ENCODE assay signal across 13 cellular contexts in genomic region chr2:67625671-67626070, GRCh38.
A peak's percentile ranks its signal among the peaks of the same experiment; 100 is the strongest.
DNase-seq lines count a peak whose midpoint lies in the region; ATAC-seq and TF ChIP-seq lines count a peak whose summit lies in the region.
"Had no signal": no experiment of that assay in that cellular context is flagged by ENCODE, and none has a peak within 500 bp of the region (broad histone marks: within the 10 kb centered on the region; RNA-seq: fewer than 3 reads in every experiment).

No MANE protein-coding gene starts in this region.

- 50% methylated on average over 2 of the region's 2 CpGs for WGBS in suprapubic skin
- WGBS in right cardiac atrium = 41% methylated on average over 2 of the region's 2 CpGs

- ATAC-seq in right cardiac atrium = no peak
- ATAC-seq: activated T-cell treated with anti-CD3 and anti-CD28 coated beads, Interleukin-2, amount 50 U/mL, for 72 hours; pancreas had no signal

- no peak for TF ChIP-seq POLR2A in suprapubic skin (IDR thresholded peaks at IDR 0.05)

- H3K36me3 ChIP-seq in suprapubic skin = no peaks in the 10 kb centered on the region
- H3K36me3 ChIP-seq: MG63, pancreas had no signal

- TF ChIP-seq CTCF in suprapubic skin (IDR thresholded peaks at IDR 0.05) = no peak

- H3K27ac ChIP-seq in suprapubic skin = peak overlapping the region; percentile 34
- no peak overlapping the region for H3K27ac ChIP-seq in right cardiac atrium (ENCODE audit: low read length)
- H3K27ac ChIP-seq: pancreas had no signal

- H3K27me3 ChIP-seq in suprapubic skin = no peaks in the 10 kb centered on the region
- no peaks in the 10 kb centered on the region for H3K27me3 ChIP-seq in right cardiac atrium (ENCODE audit: control insufficient read depth, insufficient read depth)
- H3K27me3 ChIP-seq: MG63, pancreas had no signal

- no peak overlapping the region for H3K4me3 ChIP-seq in suprapubic skin
- no peak overlapping the region for H3K4me3 ChIP-seq in right cardiac atrium (ENCODE audit: low read length)
- H3K4me3 ChIP-seq: MG63, pancreas had no signal

- H3K4me1 ChIP-seq in suprapubic skin (peaks cover 4% of the 10 kb centered on the region), right cardiac atrium (ENCODE audit: control insufficient read depth, insufficient read depth, low read length) (no peaks in the 10 kb centered on the region)
- H3K4me1 ChIP-seq: pancreas had no signal

- DNase-seq in HCEC 1CT (peak; percentile 75), astrocyte of the hippocampus (ENCODE audit: low read depth, low spot score) (peak; percentile 76), foreskin melanocyte (peak; percentile 47), suprapubic skin (ENCODE audit: low spot score in 2 of 2) (no peak), SHP77 treated with DMSO at 0.1 percent for 48 hours (lab: John Stamatoyannopoulos, UW) (no peak), right cardiac atrium (no peak), NCI-H2081 (lab: John Stamatoyannopoulos, UW) (no peak)
- DNase-seq: activated T-cell treated with anti-CD3 and anti-CD28 coated beads, Interleukin-2, amount 50 U/mL, for 72 hours; dermis blood vessel endothelial cell; DMS79 treated with DMSO at 0.1 percent for 48 hours; MG63; NCI-H2081 treated with DMSO at 0.1 percent for 48 hours; pancreas had no signal

- no peaks in the 10 kb centered on the region for H3K9me3 ChIP-seq in suprapubic skin
- H3K9me3 ChIP-seq in right cardiac atrium (ENCODE audit: control insufficient read depth, low read length) = no peaks in the 10 kb centered on the region
- H3K9me3 ChIP-seq: MG63, pancreas had no signal

- no peak for TF ChIP-seq EP300 in suprapubic skin (IDR thresholded peaks at IDR 0.05)

- intact Hi-C loops in right cardiac atrium (cut with DNase I) = no loop called here

Comparison
In these comparisons a context has a peak if more than half of its experiments do, and no peak if none do; other contexts are left out.
1. DNase-seq: peak in HCEC 1CT (single experiment), astrocyte of the hippocampus (single experiment) and foreskin melanocyte (single experiment); none in suprapubic skin (0 of 2), SHP77 treated with DMSO at 0.1 percent for 48 hours (single experiment), right cardiac atrium (0 of 3) and NCI-H2081 (0 of 2).